ENCODE assay signal across 12 cellular contexts in the genomic region with DNA sequence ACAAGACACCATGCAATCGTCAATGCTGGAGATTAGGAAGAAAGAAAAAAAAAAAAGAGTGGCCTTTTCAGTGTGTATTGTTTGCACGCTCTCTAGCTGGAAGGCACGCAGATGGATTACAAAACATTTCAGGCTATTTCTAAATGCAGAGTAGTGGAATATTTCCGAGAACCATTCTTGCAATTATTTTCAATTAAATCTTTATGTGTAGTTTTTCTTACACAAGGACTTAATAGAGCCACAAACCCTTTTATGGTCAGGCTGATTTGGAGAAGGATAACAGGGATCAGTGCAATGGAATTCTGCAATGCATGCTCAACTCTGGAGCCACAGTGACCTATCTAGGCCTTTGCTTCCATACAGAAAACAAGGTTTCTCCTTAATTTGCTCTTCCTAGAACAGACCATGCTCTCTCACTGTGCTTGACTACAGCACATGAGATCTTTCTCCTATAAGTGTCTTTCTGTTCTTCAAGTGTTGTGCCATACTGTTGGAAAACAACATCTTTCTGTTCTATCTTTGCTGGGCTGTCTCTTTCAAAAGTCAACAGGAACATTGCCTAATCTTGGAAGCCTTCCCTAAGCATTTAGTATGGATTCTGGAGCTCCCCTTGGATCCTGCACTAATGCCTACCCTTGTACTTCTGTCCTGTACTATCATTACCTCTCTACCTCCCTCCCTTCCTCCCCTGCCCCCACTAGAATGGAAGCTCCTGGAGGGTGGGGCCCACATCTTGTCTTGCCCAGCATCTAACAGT. TPM values are rescaled to one million over a fixed set of nuclear protein-coding genes. Genes with fewer than 3 reads are reported as not detected.
DNase-seq lines count a peak whose midpoint lies in the region; ATAC-seq and TF ChIP-seq lines count a peak whose summit lies in the region.
"Had no signal": no experiment of that assay in that cellular context is flagged by ENCODE, and none has a peak within 500 bp of the region (broad histone marks: within the 10 kb centered on the region; RNA-seq: fewer than 3 reads in every experiment).

No MANE protein-coding gene starts in this region.

- H3K4me1 ChIP-seq in heart left ventricle (peaks cover 18 to 92% (median 60%) of the 10 kb centered on the region in 12 donors), osteoblast (ENCODE audit: insufficient read depth, low read length) (peaks cover 51% of the 10 kb centered on the region)
- H3K4me1 ChIP-seq: prostate gland had no signal

- H3K4me2 ChIP-seq in osteoblast (ENCODE audit: insufficient read depth, low read length) = peak overlapping the region; percentile 7

- peaks cover 100% of the 10 kb centered on the region for H3K79me2 ChIP-seq in osteoblast (ENCODE audit: insufficient read depth, low read length)

- H2AFZ ChIP-seq in osteoblast (ENCODE audit: low read length) = no peak overlapping the region

- peaks cover 8% of the 10 kb centered on the region for H4K20me1 ChIP-seq in osteoblast (ENCODE audit: insufficient read depth, low read length)

- H3K36me3 ChIP-seq in heart left ventricle (no peaks in the 10 kb centered on the region), osteoblast (ENCODE audit: insufficient read depth, low read length) (peaks cover 13% of the 10 kb centered on the region)
- H3K36me3 ChIP-seq: prostate gland had no signal

- H3K4me3 ChIP-seq in AG09309 (ENCODE audit: control insufficient read depth, low read depth, low read length) (no peak overlapping the region), heart left ventricle (no peak overlapping the region), osteoblast (ENCODE audit: insufficient read depth, low read length) (no peak overlapping the region)
- H3K4me3 ChIP-seq: prostate gland had no signal

- H3K27me3 ChIP-seq in heart left ventricle (no peaks in the 10 kb centered on the region), osteoblast (ENCODE audit: insufficient read depth, low read length) (no peaks in the 10 kb centered on the region)

- peak; percentile 75 for DNase-seq in AG09309 (ENCODE audit: low read depth)
- peak; percentile 26 for DNase-seq in astrocyte of the hippocampus (ENCODE audit: low read depth, low spot score)
- DNase-seq in heart left ventricle = no peak
- DNase-seq in osteoblast (ENCODE audit: insufficient read length, low spot score, missing footprints) = no peak
- DNase-seq in UCSD-AML1 (lab: John Stamatoyannopoulos, UW; ENCODE audit: unreplicated experiment) = no peak
- DNase-seq: activated CD4-positive, alpha-beta memory T cell treated with anti-CD3 and anti-CD28 coated beads for 36 hours; activated naive CD4-positive, alpha-beta T cell treated with anti-CD3 and anti-CD28 coated beads, Interleukin-2, amount 50 U/mL, for 16 hours; NK-92 treated with Interleukin-12 subunit alpha and Interleukin-12 subunit beta, amount 100 ng/mL, for 24 hours had no signal

- intact Hi-C loops in heart left ventricle (cut with DNase I) = no loop called here

- WGBS in heart left ventricle, 4 donors = 58 to 88% (median 70%) methylated on average over 4 of the region's 4 CpGs

- TF ChIP-seq POLR2A in heart left ventricle (IDR thresholded peaks at IDR 0.05) = no peak

- ATAC-seq in heart left ventricle (peak in 1 of 4 donors; percentile 12), GM21447 (IDR thresholded peaks at IDR 0.05; ENCODE audit: unreplicated experiment) (no peak), HG03097 (IDR thresholded peaks at IDR 0.05; ENCODE audit: low FRiP score, unreplicated experiment) (no peak), HG03442 (IDR thresholded peaks at IDR 0.05; ENCODE audit: unreplicated experiment) (no peak)

- H3K27ac ChIP-seq in heart left ventricle (peak overlapping the region in 9 of 12 donors; percentile 3 to 61 (median 27)), osteoblast (ENCODE audit: low read depth, low read length) (peak overlapping the region; percentile 53)
- H3K27ac ChIP-seq: prostate gland had no signal

- H3K9me3 ChIP-seq in heart left ventricle (no peaks in the 10 kb centered on the region), osteoblast (ENCODE audit: low read depth, low read length) (no peaks in the 10 kb centered on the region)
- H3K9me3 ChIP-seq: prostate gland had no signal

- TF ChIP-seq CTCF in AG09309 (IDR thresholded peaks at IDR 0.05; ENCODE audit: control insufficient read depth, insufficient read depth, low read depth, low read length, missing control alignments) (no peak), heart left ventricle (IDR thresholded peaks at IDR 0.05) (no peak), osteoblast (IDR thresholded peaks at IDR 0.05; ENCODE audit: extremely low read depth, low read depth, low read length) (no peak)

RNA-seq across cellular contexts. Expression of gene STARD13, which starts 26.9 kb away (rescaled TPM):
- total RNA-seq in heart left ventricle (10 to 100 TPM; 18.6 to 39.2 (median 31.6) TPM), osteoblast (28.2 and 28.3 TPM in 2 replicates)
- 10 to 100 TPM in 1 of 2 donors, 1 to 10 TPM in 1; 9.3 to 15.1 TPM for polyA plus RNA-seq in heart left ventricle

Comparison
In these comparisons a context has a peak if more than half of its experiments do, and no peak if none do; other contexts are left out.
1. DNase-seq: peak in AG09309 (single experiment) and astrocyte of the hippocampus (single experiment); none in heart left ventricle (0 of 5), osteoblast (single experiment) and UCSD-AML1 (single experiment).